In the genomic region with DNA sequence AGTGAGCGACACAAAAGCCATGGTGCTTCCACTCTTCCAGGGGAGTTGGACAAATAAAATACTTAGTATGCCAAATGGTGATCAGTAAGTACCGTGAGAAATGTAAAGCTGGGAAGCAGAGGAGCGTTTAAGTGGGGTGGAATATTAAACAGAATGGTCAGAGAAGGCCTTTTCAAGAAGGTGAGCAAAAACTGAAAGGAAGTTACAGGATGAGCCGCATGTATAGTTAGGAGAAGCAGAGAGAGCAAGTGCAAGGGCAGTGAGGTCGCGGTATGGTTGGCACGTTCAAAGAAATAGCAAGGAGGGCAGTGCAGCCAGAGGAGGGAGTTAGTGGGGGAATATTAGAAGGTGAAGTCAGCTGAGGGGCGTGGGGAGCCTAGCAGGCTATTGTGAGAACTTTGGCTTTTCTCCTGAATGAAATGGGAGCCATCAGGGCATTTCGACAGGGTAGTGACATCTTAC, we compare ENCODE assay signal across 8 cellular contexts. TPM values are rescaled to one million over a fixed set of nuclear protein-coding genes. Genes with fewer than 3 reads are reported as not detected.
DNase-seq lines count a peak whose midpoint lies in the region; ATAC-seq and TF ChIP-seq lines count a peak whose summit lies in the region.

No MANE protein-coding gene starts in this region.

- H3K27ac Mint-ChIP-seq in endodermal cell, result peak overlapping the region; percentile 93

- H4K20me1 ChIP-seq in PC-3 (ENCODE audit: low read length), result peaks cover 23% of the 10 kb centered on the region; the same call in 1 of the 2 replicates

- peaks cover 22% of the 10 kb centered on the region for H3K4me1 Mint-ChIP-seq in endodermal cell

- H3K4me3 ChIP-seq in PC-3 (ENCODE audit: low read length), result peak overlapping the region; percentile 94
- peak overlapping the region; percentile 90 for H3K4me3 ChIP-seq in endodermal cell (ENCODE audit: low read length)
- H3K4me3 ChIP-seq in neutrophil (ENCODE audit: low read depth in 1 of 2, low read length in 1 of 2), result peak overlapping the region; percentile 96

- H3F3A ChIP-seq in PC-3 (ENCODE audit: low read length, unreplicated experiment), result no peaks in the 10 kb centered on the region

- ATAC-seq in PC-3 (peak; percentile 3), HG03571 (IDR thresholded peaks at IDR 0.05; ENCODE audit: unreplicated experiment) (no peak)

- peak overlapping the region; percentile 91 for H2AFZ ChIP-seq in PC-3 (ENCODE audit: low read length)

- H3K9me2 ChIP-seq in PC-3 (replicated peaks; ENCODE audit: low read length), result no peaks in the 10 kb centered on the region

- no peaks in the 10 kb centered on the region for H3K27me3 ChIP-seq in PC-3 (ENCODE audit: low read length)
- H3K27me3 ChIP-seq in endodermal cell (ENCODE audit: control insufficient read depth, insufficient read depth, low read length, poor library complexity, severe bottlenecking), result no peaks in the 10 kb centered on the region
- no peaks in the 10 kb centered on the region for H3K27me3 ChIP-seq in neutrophil

- no TSS peak for BruUV-seq in PC-3 (replicated peaks; lab: Mats Ljungman, UMichigan)

- H3K4me3 Mint-ChIP-seq in endodermal cell, result peak overlapping the region; percentile 72

- H3K36me3 Mint-ChIP-seq in endodermal cell (ENCODE audit: low read depth), result peaks cover 35% of the 10 kb centered on the region

- POLR2A ChIA-PET in PC-3 (lab: Charles Lee; ENCODE audit: unreplicated experiment), result no interaction called here

- no peak for TF ChIP-seq CTCF in PC-3 (conservative IDR thresholded peaks at IDR 0.05; ENCODE audit: low read depth, low read length)
- no peak for TF ChIP-seq CTCF in endodermal cell (conservative IDR thresholded peaks at IDR 0.05)
- TF ChIP-seq CTCF in neutrophil (IDR thresholded peaks at IDR 0.05), result no peak

- H3K4me1 ChIP-seq in PC-3 (ENCODE audit: insufficient read depth, low read length) (peaks cover 50% of the 10 kb centered on the region), endodermal cell (ENCODE audit: control insufficient read depth, insufficient read depth, low read length) (peaks cover 3% of the 10 kb centered on the region), neutrophil (ENCODE audit: control insufficient read depth in 1 of 2, insufficient read depth in 1 of 2, low read depth in 1 of 2, low read length in 1 of 2) (peaks cover 57 to 60% of the 10 kb centered on the region in 2 experiments)

- peak overlapping the region; percentile 99 for H3K4me2 ChIP-seq in PC-3 (ENCODE audit: low read length)

- CTCF ChIA-PET in PC-3 (lab: Charles Lee), result no interaction called here

- H3K36me3 ChIP-seq in PC-3 (ENCODE audit: low read depth, low read length) (peaks cover 36% of the 10 kb centered on the region), endodermal cell (ENCODE audit: control insufficient read depth, insufficient read depth, low read length) (peaks cover 39% of the 10 kb centered on the region), neutrophil (peaks cover 30% of the 10 kb centered on the region)

- no peaks in the 10 kb centered on the region for H3K9me3 ChIP-seq in PC-3 (ENCODE audit: low read length)
- no peaks in the 10 kb centered on the region for H3K9me3 ChIP-seq in endodermal cell (ENCODE audit: control insufficient read depth, low read length)
- no peaks in the 10 kb centered on the region for H3K9me3 ChIP-seq in neutrophil

- peak; percentile 66 for DNase-seq in NCI-H1092 (lab: John Stamatoyannopoulos, UW)
- DNase-seq in NCI-H1092 treated with DMSO at 0.1 percent for 48 hours (lab: John Stamatoyannopoulos, UW), result no peak
- no peak for DNase-seq in PC-3
- DNase-seq in endodermal cell, result no peak
- no peak for DNase-seq in occipital lobe (lab: John Stamatoyannopoulos, UW)
- DNase-seq in globus pallidus (ENCODE audit: low spot score), result no peak

- H3K27me3 Mint-ChIP-seq in endodermal cell (ENCODE audit: insufficient read depth), result no peaks in the 10 kb centered on the region

- intact Hi-C loops in PC-3 (cut with micrococcal nuclease), result no loop called here

- H3K9me3 Mint-ChIP-seq in endodermal cell, result no peaks in the 10 kb centered on the region

- 43 to 47% methylated on average over 9 of the region's 9 CpGs for WGBS in endodermal cell (ENCODE audit: insufficient coverage in 1 of 2, insufficient read length in 1 of 2), 2 experiments

- H3K27ac ChIP-seq in PC-3 (ENCODE audit: low read length), result peak overlapping the region; percentile 36
- H3K27ac ChIP-seq in endodermal cell (ENCODE audit: low read depth, low read length), result no peak overlapping the region
- H3K27ac ChIP-seq in neutrophil, result peak overlapping the region; percentile 98

- H3K9ac ChIP-seq in PC-3 (ENCODE audit: low read length), result peak overlapping the region; percentile 95; the same call in 1 of the 2 replicates
- peak overlapping the region; percentile 29 for H3K9ac ChIP-seq in endodermal cell (ENCODE audit: extremely low read depth, low read length, poor library complexity, severe bottlenecking)

- peaks cover 62% of the 10 kb centered on the region for H3K79me2 ChIP-seq in PC-3 (ENCODE audit: low read length)

RNA-seq across cellular contexts. Expression of gene ATP6V0B, which starts 0.7 kb away (rescaled TPM):
- 207 and 241 TPM in 2 replicates for total RNA-seq in PC-3 (2014; rRNA removed)
- 100 to 1,000 TPM; 108 to 116 TPM for total RNA-seq in endodermal cell
- 120 TPM for polyA plus RNA-seq in endodermal cell (2013, experiment 1 of 2)
- polyA plus RNA-seq in endodermal cell (2013, experiment 2 of 2), result 111 TPM
- total RNA-seq in occipital lobe, result 183 TPM

RNA-seq across cellular contexts. Expression of gene DPH2, which starts 4.2 kb away (rescaled TPM):
- total RNA-seq in PC-3 (2014; rRNA removed), result 46.3 and 59.0 TPM in 2 replicates
- total RNA-seq in endodermal cell, result 10 to 100 TPM; 28.5 to 31.3 TPM
- polyA plus RNA-seq in endodermal cell (2013, experiment 1 of 2), result 26.1 TPM
- polyA plus RNA-seq in endodermal cell (2013, experiment 2 of 2), result 19.5 TPM
- 15.9 TPM for total RNA-seq in occipital lobe

RNA-seq across cellular contexts. Expression of gene B4GALT2, which starts 5.0 kb away (rescaled TPM):
- total RNA-seq in PC-3 (2014; rRNA removed) (103 and 136 TPM in 2 replicates), endodermal cell (10 to 100 TPM; 62.7 to 72.7 TPM), occipital lobe (93.9 TPM)
- polyA plus RNA-seq in endodermal cell (2013, experiment 1 of 2), result 89.1 TPM
- 82.9 TPM for polyA plus RNA-seq in endodermal cell (2013, experiment 2 of 2)

RNA-seq across cellular contexts. Expression of gene CCDC24, which starts 17.4 kb away (rescaled TPM):
- total RNA-seq in PC-3 (2014; rRNA removed), result 10.1 and 21.9 TPM in 2 replicates
- 10 to 100 TPM; 26.6 to 31.1 TPM for total RNA-seq in endodermal cell
- polyA plus RNA-seq in endodermal cell (2013, experiment 1 of 2), result 13.3 TPM
- 11.1 TPM for polyA plus RNA-seq in endodermal cell (2013, experiment 2 of 2)
- 7.2 TPM for total RNA-seq in occipital lobe

RNA-seq across cellular contexts. Expression of gene IPO13, which starts 27.3 kb away (rescaled TPM):
- total RNA-seq in PC-3 (2014; rRNA removed), result 33.7 and 45.4 TPM in 2 replicates
- 10 to 100 TPM; 18.6 to 21.5 TPM for total RNA-seq in endodermal cell
- polyA plus RNA-seq in endodermal cell (2013, experiment 1 of 2), result 20.8 TPM
- 16.2 TPM for polyA plus RNA-seq in endodermal cell (2013, experiment 2 of 2)
- 13.7 TPM for total RNA-seq in occipital lobe
